8 cellular contexts compared by ENCODE assay signal in the genomic region with DNA sequence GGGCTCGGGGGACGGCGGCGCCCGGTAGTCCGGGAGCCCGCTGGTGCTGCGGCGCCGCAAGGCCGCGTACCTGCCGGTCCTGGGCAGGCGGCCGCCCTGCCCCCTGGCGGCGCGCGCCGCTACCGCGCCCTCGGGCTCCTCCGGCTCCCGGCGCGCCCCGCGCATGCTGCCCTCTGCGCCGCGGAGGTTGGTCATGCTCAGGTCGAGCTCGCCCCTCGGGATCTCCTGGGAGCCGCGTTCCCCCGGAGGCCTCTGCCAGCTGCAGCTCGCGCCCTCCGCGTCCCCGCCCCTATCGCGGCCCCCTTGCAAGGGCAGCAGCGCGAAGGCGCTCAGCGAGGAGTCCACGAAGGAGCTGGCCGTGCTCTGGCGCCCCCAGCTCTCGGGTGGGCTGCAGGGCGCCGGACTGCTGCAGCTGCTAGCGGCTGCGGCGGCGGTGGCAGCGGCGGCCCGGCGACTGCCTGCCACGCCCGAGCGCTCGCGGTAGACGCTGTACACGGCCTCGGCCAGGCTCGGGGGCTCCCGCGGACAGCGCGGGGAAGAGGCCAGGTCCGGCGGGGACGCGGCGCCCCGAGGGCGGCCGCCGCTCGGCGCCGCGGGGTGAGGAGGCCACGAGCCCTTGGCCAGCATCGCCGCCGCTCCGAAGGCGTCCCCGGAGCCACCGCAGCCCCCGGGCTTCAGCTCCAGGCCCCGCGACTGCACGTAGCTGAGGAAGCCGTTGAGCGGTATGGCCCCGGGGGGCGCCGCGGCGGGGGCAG. TPM values are rescaled to one million over a fixed set of nuclear protein-coding genes. Genes with fewer than 3 reads are reported as not detected.
A peak's percentile ranks its signal among the peaks of the same experiment; 100 is the strongest.
DNase-seq lines count a peak whose midpoint lies in the region; ATAC-seq, FAIRE-seq and TF ChIP-seq lines count a peak whose summit lies in the region.

No MANE protein-coding gene starts in this region.

- WGBS in HepG2 (ENCODE audit: low lambda C conversion rate): no CpG with 5 or more reads among the region's 108 CpGs

- peak; percentile 72 for ATAC-seq in GM21576 (IDR thresholded peaks at IDR 0.05; ENCODE audit: unreplicated experiment)
- ATAC-seq in HepG2: peak; percentile 97

- no peak for TF ChIP-seq POLR2A in HepG2 (IDR thresholded peaks at IDR 0.05; ENCODE audit: insufficient read depth in 1 of 2, low read depth in 2 of 2, low read length in 2 of 2)

- TF ChIP-seq CTCF in GM12872 (IDR thresholded peaks at IDR 0.05; ENCODE audit: insufficient read depth, low read depth, low read length) (peak; percentile 61; the same call in 1 of the 3 replicates), MM.1S (IDR thresholded peaks at IDR 0.05; ENCODE audit: low read length) (peak; percentile 24; the same call in 1 of the 2 replicates), bronchial epithelial cell (IDR thresholded peaks at IDR 0.05; ENCODE audit: insufficient read depth, low read length, severe bottlenecking) (peak; percentile 30), HepG2 (CRISPR knock-in tag; IDR thresholded peaks at IDR 0.05) (peak; percentile 57)

- peak overlapping the region; percentile 61 for H3K4me3 ChIP-seq in MM.1S (ENCODE audit: low read length)
- no peak overlapping the region for H3K4me3 ChIP-seq in bronchial epithelial cell (ENCODE audit: low read depth, low read length)
- H3K4me3 ChIP-seq in HepG2 (replicated peaks in 1 of 3; ENCODE audit: insufficient read depth in 1 of 3, low read depth in 2 of 3, low read length in 3 of 3): peak overlapping the region; percentile 56 to 73 (median 63); a peak in 5 of 6 replicates

- H3K9me2 ChIP-seq in MM.1S (replicated peaks; ENCODE audit: insufficient read depth, low read length): no peaks in the 10 kb centered on the region

- FAIRE-seq in bronchial epithelial cell (lab: Jason Lieb, UNC) (no peak), HepG2 (lab: Jason Lieb, UNC) (no peak)

- no peak for TF ChIP-seq EP300 in HepG2 (IDR thresholded peaks at IDR 0.05; ENCODE audit: low read depth in 2 of 2, low read length in 2 of 2)
- TF ChIP-seq EP300 in HepG2 (CRISPR knock-in tag; IDR thresholded peaks at IDR 0.05; ENCODE audit: borderline replicate concordance): no peak

- H2AFZ ChIP-seq in MM.1S (ENCODE audit: low read length) (peak overlapping the region; percentile 85), HepG2 (ENCODE audit: low read length) (no peak overlapping the region)

- H3K36me3 ChIP-seq in MM.1S (replicated peaks; ENCODE audit: insufficient read depth, low read length) (no peaks in the 10 kb centered on the region), bronchial epithelial cell (ENCODE audit: control insufficient read depth, insufficient read depth, low read length) (no peaks in the 10 kb centered on the region), HepG2 (replicated peaks in 1 of 2; ENCODE audit: control insufficient read depth in 1 of 2, insufficient read depth in 2 of 2, low read length in 2 of 2) (no peaks in the 10 kb centered on the region)

- CTCF ChIA-PET in HepG2 (lab: Yijun Ruan, JAX; ENCODE audit: low intra/inter-chr PET ratio, low total read pairs): interaction anchor here (1.8 to 2.2 kb wide), 2 partner anchors 12 to 817 kb away, joined by 9 to 11 read pairs; no protein-coding TSS in a partner anchor

- POLR2A ChIA-PET in HepG2 (lab: Yijun Ruan, JAX): no interaction called here

- H3K4me1 ChIP-seq in MM.1S (ENCODE audit: low read length): no peaks in the 10 kb centered on the region
- H3K4me1 ChIP-seq in HepG2 (ENCODE audit: insufficient read depth, low read length): peaks cover 6% of the 10 kb centered on the region; the same call in 1 of the 2 replicates

- in situ Hi-C loops in HepG2 (cut with HindIII; ENCODE audit: extremely low pct_ligation_motif_present, low pct_unique_long_range_greater_than_20kb): loop anchor here (10.0 to 25.0 kb wide), 2 partner anchors 324 to 997 kb away; no protein-coding TSS in a partner anchor

- no peaks in the 10 kb centered on the region for H3K79me2 ChIP-seq in MM.1S (ENCODE audit: low read length)
- H3K79me2 ChIP-seq in HepG2 (ENCODE audit: insufficient read depth, low read length): no peaks in the 10 kb centered on the region

- no peaks in the 10 kb centered on the region for H4K20me1 ChIP-seq in MM.1S (ENCODE audit: insufficient read depth, low read length)
- no peaks in the 10 kb centered on the region for H4K20me1 ChIP-seq in HepG2 (ENCODE audit: insufficient read depth, low read length)

- intact Hi-C loops in HepG2 (cut with micrococcal nuclease; ENCODE audit: unreplicated experiment): loop anchor here (10.0 kb wide), 2 partner anchors 64 to 164 kb away; no protein-coding TSS in a partner anchor

- no TSS peak for BruUV-seq in HepG2 (replicated peaks; lab: Mats Ljungman, UMichigan)

- no peak overlapping the region for H3K27ac ChIP-seq in MM.1S (ENCODE audit: low read length)
- no peak overlapping the region for H3K27ac ChIP-seq in HepG2 (ENCODE audit: extremely low read length, insufficient read depth, low read length)

- TF ChIP-seq RAD21 in HepG2 (CRISPR knock-in tag; IDR thresholded peaks at IDR 0.05): peak; percentile 76

- H3F3A ChIP-seq in MM.1S (ENCODE audit: insufficient read depth, low read length): no peaks in the 10 kb centered on the region

- DNase-seq in MM.1S (peak; percentile 75), bronchial epithelial cell (ENCODE audit: low read depth) (no peak), HepG2 (ENCODE audit: low spot score) (peak; percentile 11), NCI-H187 (lab: John Stamatoyannopoulos, UW) (no peak), DMS153 treated with DMSO at 0.1 percent for 48 hours (lab: John Stamatoyannopoulos, UW; ENCODE audit: unreplicated experiment) (no peak)
- peak; percentile 58 for DNase-seq in stimulated activated CD8-positive, alpha-beta memory T cell treated with anti-CD3 and anti-CD28 coated beads, Interleukin-4, amount 100 ng/mL, for 48 hours

- H3K27me3 ChIP-seq in MM.1S (replicated peaks; ENCODE audit: insufficient read depth, low read length): peaks cover 55% of the 10 kb centered on the region
- peaks cover 20% of the 10 kb centered on the region for H3K27me3 ChIP-seq in bronchial epithelial cell (ENCODE audit: control insufficient read depth, insufficient read depth, low read length)
- peaks cover 17 to 64% of the 10 kb centered on the region in 2 experiments for H3K27me3 ChIP-seq in HepG2 (ENCODE audit: control insufficient read depth in 1 of 2, insufficient read depth in 2 of 2, low read length in 2 of 2)

- no peak overlapping the region for H3K9ac ChIP-seq in MM.1S (ENCODE audit: low read length)
- no peak overlapping the region for H3K9ac ChIP-seq in HepG2 (ENCODE audit: insufficient read depth, low read depth, low read length)

- no peaks in the 10 kb centered on the region for H3K9me3 ChIP-seq in MM.1S (replicated peaks; ENCODE audit: insufficient read depth, low read length)
- no peaks in the 10 kb centered on the region for H3K9me3 ChIP-seq in HepG2 (ENCODE audit: low read length)

- H3K4me2 ChIP-seq in MM.1S (ENCODE audit: low read depth, low read length): peak overlapping the region; percentile 97
- peak overlapping the region; percentile 91 for H3K4me2 ChIP-seq in HepG2 (ENCODE audit: low read depth, low read length)

TF ChIP-seq in HepG2, 621 proteins besides CTCF, POLR2A, EP300 and RAD21 (continues in another document):
- TF ChIP-seq GABPB1 (CRISPR knock-in tag; IDR thresholded peaks at IDR 0.05) (peak; percentile 47; the same call in 1 of the 2 replicates), ZFX (CRISPR knock-in tag; IDR thresholded peaks at IDR 0.05; ENCODE audit: low read depth) (peak; percentile 39), MIXL1 (CRISPR knock-in tag; IDR thresholded peaks at IDR 0.05) (no peak), HOXA3 (CRISPR knock-in tag; IDR thresholded peaks at IDR 0.05) (peak; percentile 37; the same call in 1 of the 2 replicates), MTF2 (CRISPR knock-in tag; IDR thresholded peaks at IDR 0.05; ENCODE audit: borderline replicate concordance) (peak; percentile 77; the same call in 1 of the 2 replicates)
- TF ChIP-seq, protein P1, sequence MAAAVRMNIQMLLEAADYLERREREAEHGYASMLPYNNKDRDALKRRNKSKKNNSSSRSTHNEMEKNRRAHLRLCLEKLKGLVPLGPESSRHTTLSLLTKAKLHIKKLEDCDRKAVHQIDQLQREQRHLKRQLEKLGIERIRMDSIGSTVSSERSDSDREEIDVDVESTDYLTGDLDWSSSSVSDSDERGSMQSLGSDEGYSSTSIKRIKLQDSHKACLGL (CRISPR knock-in tag; IDR thresholded peaks at IDR 0.05): peak; percentile 52; the same call in 1 of the 2 replicates

RNA-seq across cellular contexts. Expression of a gene that starts 4.5 kb away (rescaled TPM):
- total RNA-seq in bronchial epithelial cell (under 0.01 TPM in 1 of 2 replicates, not detected in the other), HepG2 (2016; rRNA removed; fragmentation: Illumina TruSeq; extraction: Trizol) (0.04 TPM in 1 of 2 replicates, not detected in the other)
- total RNA-seq in HepG2 (2016; cell fraction: cytosol; rRNA removed; fragmentation: Illumina TruSeq; extraction: Trizol; ENCODE audit: low read depth): not detected in 2 replicates
- total RNA-seq in HepG2 (2016; cell fraction: insoluble cytoplasmic fraction; rRNA removed; fragmentation: Illumina TruSeq; extraction: Trizol): not detected in 2 replicates
- total RNA-seq in HepG2 (2016; cell fraction: membrane; rRNA removed; fragmentation: Illumina TruSeq; extraction: Trizol): not detected in 2 replicates
- total RNA-seq in HepG2 (2016; cell fraction: nucleus; rRNA removed; fragmentation: Illumina TruSeq; extraction: Trizol): not detected in 2 replicates
- polyA plus RNA-seq in HepG2 (2011; rRNA removed): not detected in 2 replicates
- not detected in 2 replicates for polyA plus RNA-seq in HepG2 (2011; cell fraction: cytosol; rRNA removed)
- 0.09 TPM in 1 of 2 replicates, not detected in the other for polyA plus RNA-seq in HepG2 (2011; cell fraction: nucleus; rRNA removed)
- polyA plus RNA-seq in HepG2 (2012): 0.08 TPM in 1 of 2 replicates, not detected in the other
- not detected in 2 replicates for polyA plus RNA-seq in HepG2 (2016; cell fraction: cytosol; fragmentation: Illumina TruSeq; extraction: Trizol; ENCODE audit: low read depth)
- not detected in 2 replicates for polyA plus RNA-seq in HepG2 (2016; cell fraction: insoluble cytoplasmic fraction; fragmentation: Illumina TruSeq; extraction: Trizol; ENCODE audit: low read depth)
- polyA plus RNA-seq in HepG2 (2016; cell fraction: membrane; fragmentation: Illumina TruSeq; extraction: Trizol; ENCODE audit: low read depth): not detected in 2 replicates
- not detected in 2 replicates for polyA plus RNA-seq in HepG2 (2016; cell fraction: nucleus; fragmentation: Illumina TruSeq; extraction: Trizol; ENCODE audit: insufficient read depth, low read depth)
- polyA minus RNA-seq in HepG2 (2011; rRNA and poly(A)+ RNA removed; ENCODE audit: low replicate concordance): not detected in 2 replicates
- not detected in 2 replicates for polyA minus RNA-seq in HepG2 (2011; cell fraction: cytosol; rRNA and poly(A)+ RNA removed)
- 0.12 TPM in 1 of 2 replicates, not detected in the other for polyA minus RNA-seq in HepG2 (2011; cell fraction: nucleus; rRNA and poly(A)+ RNA removed)

Comparison
In these comparisons a context has a peak if more than half of its experiments do, and no peak if none do; other contexts are left out.
1. DNase-seq: peak in MM.1S (single experiment), HepG2 (single experiment) and stimulated activated CD8-positive, alpha-beta memory T cell treated with anti-CD3 and anti-CD28 coated beads, Interleukin-4, amount 100 ng/mL, for 48 hours (single experiment); none in bronchial epithelial cell (single experiment), NCI-H187 (0 of 2) and DMS153 treated with DMSO at 0.1 percent for 48 hours (single experiment).
2. Peak in every context shown above with its lines, with median percentiles within 50 percentile points of each other: CTCF ChIP-seq.